ENCODE assay signal across 30 cellular contexts in the genomic region with DNA sequence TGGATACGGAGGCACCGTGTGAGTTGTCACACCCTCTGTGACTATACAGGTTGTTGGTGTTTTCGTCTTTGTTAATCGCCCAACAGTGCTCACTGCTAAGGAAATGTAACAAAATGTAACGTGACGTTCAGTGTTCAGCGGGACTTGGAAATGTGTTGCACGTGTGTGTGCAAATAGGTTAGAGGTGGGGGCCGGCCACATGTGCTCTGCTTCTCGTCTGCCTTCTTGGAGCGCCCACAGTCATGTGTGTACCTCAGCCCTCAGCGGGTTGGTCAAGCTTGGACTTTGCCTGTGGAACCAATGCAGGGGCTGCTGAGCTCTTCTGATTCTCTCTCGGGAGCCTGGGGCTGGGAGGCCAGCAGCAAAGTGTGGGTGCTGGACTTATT. TPM values are rescaled to one million over a fixed set of nuclear protein-coding genes. Genes with fewer than 3 reads are reported as not detected.
"Had no signal": no experiment of that assay in that cellular context is flagged by ENCODE, and none has a peak within 500 bp of the region (broad histone marks: within the 10 kb centered on the region; RNA-seq: fewer than 3 reads in every experiment).

No MANE protein-coding gene starts in this region.

- ATAC-seq: esophagus mucosa; gastrocnemius medialis; heart left ventricle; left lobe of liver; naive thymus-derived CD4-positive, alpha-beta T cell; sciatic nerve; stimulated activated naive CD8-positive, alpha-beta T cell treated with anti-CD3 and anti-CD28 coated beads, Interleukin-15, amount 100 ng/mL, for 72 hours had no signal

- H3K9me3 ChIP-seq: colonic mucosa had no signal

- H3K27me3 Mint-ChIP-seq: stimulated activated naive CD8-positive, alpha-beta T cell treated with anti-CD3 and anti-CD28 coated beads, Interleukin-15, amount 100 ng/mL, for 72 hours had no signal

- H3K4me3 Mint-ChIP-seq: dendritic cell treated with granulocyte-macrophage colony-stimulating factor and Interleukin-4, amounts not matched to agents 40 ng/mL and 50 ng/mL, for 4 days; endodermal cell; memory B cell; naive thymus-derived CD4-positive, alpha-beta T cell; nephron had no signal

- FAIRE-seq: kidney had no signal

- H3K27ac ChIP-seq: colonic mucosa, epithelial cell of prostate, gastrocnemius medialis, heart left ventricle, hepatocyte, ovary, suprapubic skin, transverse colon had no signal

- H3K4me3 ChIP-seq: colonic mucosa, gastrocnemius medialis, heart left ventricle, hepatocyte, lung, ovary, smooth muscle cell, suprapubic skin, transverse colon had no signal

- H3K36me3 ChIP-seq: colonic mucosa, gastrocnemius medialis, heart left ventricle, ovary, suprapubic skin, transverse colon had no signal

- H3K4me2 ChIP-seq: hepatocyte, smooth muscle cell had no signal

- DNase-seq: colonic mucosa; effector CD8-positive, alpha-beta T cell; endodermal cell; foreskin fibroblast; gastrocnemius medialis; heart left ventricle; kidney; midbrain; naive thymus-derived CD4-positive, alpha-beta T cell; occipital lobe; ovary; stimulated activated CD4-positive, alpha-beta T cell treated with anti-CD3 and anti-CD28 coated beads, Interleukin-12 subunit alpha, Interleukin-12 subunit beta, amount 100 ng/mL, for 4 hours; stimulated activated CD4-positive, alpha-beta T cell treated with anti-CD3 and anti-CD28 coated beads, Interleukin-1b, Interleukin-23, amount 100 ng/mL, for 48 hours; stimulated activated CD4-positive, alpha-beta T cell treated with anti-CD3 and anti-CD28 coated beads, Interleukin-4, amount 100 ng/mL, for 1 hour; stimulated activated CD8-positive, alpha-beta memory T cell treated with anti-CD3 and anti-CD28 coated beads, Interleukin-4, amount 100 ng/mL, for 48 hours; stimulated activated naive CD4-positive, alpha-beta T cell; stimulated activated naive CD8-positive, alpha-beta T cell treated with anti-CD3 and anti-CD28 coated beads, Interleukin-15, amount 100 ng/mL, for 72 hours; transverse colon had no signal

- H3K4me1 ChIP-seq: colonic mucosa, gastrocnemius medialis, suprapubic skin, transverse colon had no signal

- H3K27ac Mint-ChIP-seq: dendritic cell treated with granulocyte-macrophage colony-stimulating factor and Interleukin-4, amounts not matched to agents 40 ng/mL and 50 ng/mL, for 4 days; endodermal cell; memory B cell; naive thymus-derived CD4-positive, alpha-beta T cell; nephron had no signal

- H3K27me3 ChIP-seq: colonic mucosa, gastrocnemius medialis, heart left ventricle, ovary, suprapubic skin, transverse colon had no signal

RNA-seq across cellular contexts. Expression of gene SMIM38, which starts 7.4 kb away (rescaled TPM):
- total RNA-seq: glomerular endothelial cell, left lobe of liver had no signal
- polyA plus RNA-seq: naive thymus-derived CD4-positive, alpha-beta T cell; smooth muscle cell had no signal
